ENCODE assay signal across 22 cellular contexts in genomic region chr10:670990-671389, GRCh38.
"Had no signal": no experiment of that assay in that cellular context is flagged by ENCODE, and none has a peak within 500 bp of the region (broad histone marks: within the 10 kb centered on the region; RNA-seq: fewer than 3 reads in every experiment).

No MANE protein-coding gene starts in this region.

- H3K27me3 ChIP-seq: cardiac muscle cell, heart left ventricle, left lung, neutrophil, tibial nerve had no signal

- H3K27ac Mint-ChIP-seq: dendritic cell treated with granulocyte-macrophage colony-stimulating factor and Interleukin-4, amounts not matched to agents 40 ng/mL and 50 ng/mL, for 4 days; memory B cell; natural killer cell treated with Interleukin-12 subunit alpha and Interleukin-12 subunit beta and Interleukin-15 and Interleukin-18, amount 100 ng/mL, for 72 hours; stimulated activated effector memory CD8-positive, alpha-beta T cell treated with anti-CD3 and anti-CD28 coated beads, Interleukin-12 subunit alpha, Interleukin-12 subunit beta, amount 100 ng/mL, for 72 hours; stimulated activated naive CD8-positive, alpha-beta T cell treated with anti-CD3 and anti-CD28 coated beads, Interleukin-15, Interleukin-2, amounts not matched to agents 100 ng/mL and 50 ng/mL, for 24 hours had no signal

- H3K4me3 Mint-ChIP-seq: dendritic cell treated with granulocyte-macrophage colony-stimulating factor and Interleukin-4, amounts not matched to agents 40 ng/mL and 50 ng/mL, for 4 days; memory B cell; natural killer cell treated with Interleukin-12 subunit alpha and Interleukin-12 subunit beta and Interleukin-15 and Interleukin-18, amount 100 ng/mL, for 72 hours; stimulated activated effector memory CD8-positive, alpha-beta T cell treated with anti-CD3 and anti-CD28 coated beads, Interleukin-12 subunit alpha, Interleukin-12 subunit beta, amount 100 ng/mL, for 72 hours; stimulated activated naive CD8-positive, alpha-beta T cell treated with anti-CD3 and anti-CD28 coated beads, Interleukin-15, Interleukin-2, amounts not matched to agents 100 ng/mL and 50 ng/mL, for 24 hours had no signal

- H3K4me3 ChIP-seq: cardiac muscle cell, heart left ventricle, left lung, lower lobe of right lung, smooth muscle cell, tibial nerve had no signal

- H3K36me3 Mint-ChIP-seq: memory B cell; natural killer cell treated with Interleukin-12 subunit alpha and Interleukin-12 subunit beta and Interleukin-15 and Interleukin-18, amount 100 ng/mL, for 72 hours; stimulated activated effector memory CD8-positive, alpha-beta T cell treated with anti-CD3 and anti-CD28 coated beads, Interleukin-12 subunit alpha, Interleukin-12 subunit beta, amount 100 ng/mL, for 72 hours had no signal

- H3K4me1 Mint-ChIP-seq: memory B cell had no signal

- FAIRE-seq: endometrium, frontal cortex, islet of Langerhans, urothelium cell line had no signal

- H3K27me3 Mint-ChIP-seq: dendritic cell treated with granulocyte-macrophage colony-stimulating factor and Interleukin-4, amounts not matched to agents 40 ng/mL and 50 ng/mL, for 4 days had no signal

- H3K9me3 ChIP-seq: lower lobe of right lung, neutrophil had no signal

- H3K36me3 ChIP-seq: cardiac muscle cell, heart left ventricle, left lung, lower lobe of right lung, neutrophil, tibial nerve had no signal

- H3K4me1 ChIP-seq: left lung, lower lobe of right lung had no signal

- ATAC-seq: esophagus mucosa; heart left ventricle; left lung; lower lobe of right lung; natural killer cell treated with Interleukin-12 subunit alpha and Interleukin-12 subunit beta and Interleukin-15 and Interleukin-18, amount 100 ng/mL, for 72 hours; right cardiac atrium; stimulated activated effector memory CD8-positive, alpha-beta T cell treated with anti-CD3 and anti-CD28 coated beads, Interleukin-12 subunit alpha, Interleukin-12 subunit beta, amount 100 ng/mL, for 72 hours had no signal

- H3K9me3 Mint-ChIP-seq: natural killer cell treated with Interleukin-12 subunit alpha and Interleukin-12 subunit beta and Interleukin-15 and Interleukin-18, amount 100 ng/mL, for 72 hours; stimulated activated effector memory CD8-positive, alpha-beta T cell treated with anti-CD3 and anti-CD28 coated beads, Interleukin-12 subunit alpha, Interleukin-12 subunit beta, amount 100 ng/mL, for 72 hours had no signal

- H3K27ac ChIP-seq: cardiac muscle cell, left lung, lower lobe of right lung, neutrophil, tibial nerve had no signal

- DNase-seq: heart left ventricle; hippocampal formation; left lung; lower lobe of right lung; midbrain; right cardiac atrium; stimulated activated CD4-positive, alpha-beta T cell treated with anti-CD3 and anti-CD28 coated beads, Interleukin-2, amount 100 ng/mL, for 48 hours; stimulated activated CD8-positive, alpha-beta memory T cell treated with anti-CD3 and anti-CD28 coated beads, Interleukin-4, amount 100 ng/mL, for 48 hours had no signal

- H3K4me2 ChIP-seq: smooth muscle cell had no signal
